In genomic region chr18:40984856-40985255, GRCh38 we compare ENCODE assay signal across 18 cellular contexts.
DNase-seq lines count a peak whose midpoint lies in the region; ATAC-seq and TF ChIP-seq lines count a peak whose summit lies in the region.
"Had no signal": no experiment of that assay in that cellular context is flagged by ENCODE, and none has a peak within 500 bp of the region (broad histone marks: within the 10 kb centered on the region; RNA-seq: fewer than 3 reads in every experiment).

No MANE protein-coding gene starts in this region.

- TF ChIP-seq CTCF in RWPE2 (IDR thresholded peaks at IDR 0.05; ENCODE audit: poor library complexity, severe bottlenecking) (no peak), choroid plexus epithelial cell (conservative IDR thresholded peaks at IDR 0.05; ENCODE audit: low read depth, low read length) (no peak)

- DNase-seq in GM23248: peak; percentile 7
- no peak for DNase-seq in RWPE2 (ENCODE audit: low spot score)
- peak; percentile 87 for DNase-seq in choroid plexus epithelial cell (ENCODE audit: low read depth)
- DNase-seq in iris pigment epithelial cell (ENCODE audit: low read depth): peak; percentile 90
- DNase-seq in NOMO-1 (lab: John Stamatoyannopoulos, UW; ENCODE audit: unreplicated experiment in 2 of 2): no peak
- no peak for DNase-seq in NCI-H2227 treated with DMSO at 0.1 percent for 48 hours (lab: John Stamatoyannopoulos, UW)
- no peak for DNase-seq in stimulated activated CD4-positive, alpha-beta T cell treated with anti-CD3 and anti-CD28 coated beads, Interleukin-2, amount 100 ng/mL, for 24 hours
- DNase-seq: AML-193, Caco-2, DMS53, NCI-H146, NCI-H345, NCI-H69, PC-9, SHP77 had no signal

- H3K9me3 ChIP-seq in GM23248 (ENCODE audit: low read depth): no peaks in the 10 kb centered on the region
- no peaks in the 10 kb centered on the region for H3K9me3 ChIP-seq in RWPE2 (ENCODE audit: severe bottlenecking)
- H3K9me3 ChIP-seq: A549, Caco-2 had no signal

- H3K4me1 ChIP-seq in GM23248 (ENCODE audit: insufficient read depth) (no peaks in the 10 kb centered on the region), RWPE2 (ENCODE audit: insufficient read depth, poor library complexity, severe bottlenecking) (peaks cover 9% of the 10 kb centered on the region)
- H3K4me1 ChIP-seq: A549, Caco-2 had no signal

- WGBS in GM23248 (ENCODE audit: low coverage in 1 of 2, low lambda C conversion rate in 2 of 2, missing lambda C conversion rate in 2 of 2), 2 experiments: 26 to 64% methylated on average over 1 of the region's 1 CpG

- in situ Hi-C loops in GM23248 (cut with MboI): no loop called here

- no peaks in the 10 kb centered on the region for H3K36me3 ChIP-seq in GM23248 (ENCODE audit: low read depth)
- H3K36me3 ChIP-seq in RWPE2 (ENCODE audit: low read depth): no peaks in the 10 kb centered on the region

- no peaks in the 10 kb centered on the region for H3F3A ChIP-seq in GM23248 (ENCODE audit: insufficient read depth)

- H2AFZ ChIP-seq in GM23248: no peak overlapping the region
- H2AFZ ChIP-seq: PC-9 had no signal

- no peaks in the 10 kb centered on the region for H4K20me1 ChIP-seq in GM23248 (ENCODE audit: insufficient read depth)

- H3K27me3 ChIP-seq in GM23248 (replicated peaks; ENCODE audit: insufficient read depth) (no peaks in the 10 kb centered on the region), RWPE2 (ENCODE audit: insufficient read depth, poor library complexity, severe bottlenecking) (no peaks in the 10 kb centered on the region)

- H3K9me2 ChIP-seq in GM23248 (ENCODE audit: insufficient read depth): no peaks in the 10 kb centered on the region

- H3K4me2 ChIP-seq in GM23248 (ENCODE audit: unreplicated experiment): no peak overlapping the region
- H3K4me2 ChIP-seq: A549, PC-9 had no signal

- H3K79me2 ChIP-seq in GM23248 (ENCODE audit: insufficient read depth): no peaks in the 10 kb centered on the region

- no peak overlapping the region for H3K27ac ChIP-seq in GM23248
- no peak overlapping the region for H3K27ac ChIP-seq in RWPE2 (ENCODE audit: poor library complexity, severe bottlenecking)
- H3K27ac ChIP-seq: A549, PC-9 had no signal

- no peak overlapping the region for H3K9ac ChIP-seq in GM23248

- H3K4me3 ChIP-seq in GM23248 (no peak overlapping the region), RWPE2 (ENCODE audit: severe bottlenecking) (no peak overlapping the region), choroid plexus epithelial cell (ENCODE audit: low read depth, low read length) (no peak overlapping the region)
- H3K4me3 ChIP-seq: A549, PC-9 had no signal

- peak; percentile 64; the same call in 2 of the 3 replicates for ATAC-seq in RWPE2 (ENCODE audit: low read depth)
- ATAC-seq in HG02884 (IDR thresholded peaks at IDR 0.05; ENCODE audit: unreplicated experiment): no peak
- ATAC-seq: A549, HCT116 had no signal

Comparison
In these comparisons a context has a peak if more than half of its experiments do, and no peak if none do; other contexts are left out.
1. DNase-seq: peak in GM23248 (single experiment), choroid plexus epithelial cell (single experiment) and iris pigment epithelial cell (single experiment); none in RWPE2 (single experiment), NOMO-1 (0 of 2), NCI-H2227 treated with DMSO at 0.1 percent for 48 hours (single experiment) and stimulated activated CD4-positive, alpha-beta T cell treated with anti-CD3 and anti-CD28 coated beads, Interleukin-2, amount 100 ng/mL, for 24 hours (0 of 2).